ENCODE assay signal across 39 cellular contexts in the genomic region with DNA sequence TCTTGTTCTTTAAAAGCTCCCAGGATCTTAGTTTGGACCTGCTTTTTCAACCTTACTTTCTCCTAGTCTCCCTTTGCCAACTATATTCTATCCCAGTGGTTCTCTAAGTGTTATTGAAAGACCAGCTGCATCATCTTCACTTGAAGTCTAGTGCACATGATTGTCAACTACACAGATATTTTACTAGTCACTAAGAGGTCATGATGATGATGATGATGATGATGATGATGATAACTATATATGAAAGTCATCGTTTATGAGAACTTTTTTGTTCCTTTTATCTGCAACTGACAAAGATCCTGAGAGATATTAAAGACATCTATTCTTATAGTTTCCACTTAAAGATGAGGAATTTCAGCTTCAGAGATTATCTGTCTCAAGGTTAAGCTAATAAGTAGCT.
"Had no signal": no experiment of that assay in that cellular context is flagged by ENCODE, and none has a peak within 500 bp of the region (broad histone marks: within the 10 kb centered on the region; RNA-seq: fewer than 3 reads in every experiment).

No MANE protein-coding gene starts in this region.

- H3K9me3 ChIP-seq: adrenal gland, ascending aorta, body of pancreas, breast epithelium had no signal

- H3K27me3 ChIP-seq: adrenal gland, ascending aorta, body of pancreas, brain microvascular endothelial cell, breast epithelium, cardiac muscle cell had no signal

- H3K36me3 ChIP-seq: adrenal gland, ascending aorta, brain microvascular endothelial cell, breast epithelium, cardiac muscle cell had no signal

- H3K36me3 Mint-ChIP-seq: activated naive CD4-positive, alpha-beta T cell treated with anti-CD3 and anti-CD28 coated beads, Interleukin-2, amount 10 ng/mL, durations not matched to agents 7 days and 5 days; activated naive CD4-positive, alpha-beta T cell treated with anti-CD3 and anti-CD28 coated beads, Interleukin-2, amount 50 U/mL, for 24 hours; activated naive CD4-positive, alpha-beta T cell treated with anti-CD3 and anti-CD28 coated beads, Interleukin-2, amount 50 U/mL, for 72 hours; activated naive CD8-positive, alpha-beta T cell; activated naive CD8-positive, alpha-beta T cell treated with anti-CD3 and anti-CD28 coated beads for 36 hours; activated naive CD8-positive, alpha-beta T cell treated with anti-CD3 and anti-CD28 coated beads, Interleukin-2, amount 10 ng/mL, durations not matched to agents 7 days and 5 days; brain had no signal

- H3K4me1 ChIP-seq: adrenal gland, body of pancreas, breast epithelium had no signal

- H3K27ac Mint-ChIP-seq: activated naive CD4-positive, alpha-beta T cell treated with anti-CD3 and anti-CD28 coated beads for 36 hours; activated naive CD4-positive, alpha-beta T cell treated with anti-CD3 and anti-CD28 coated beads, Interleukin-2, amount 10 ng/mL, durations not matched to agents 7 days and 5 days; activated naive CD4-positive, alpha-beta T cell treated with anti-CD3 and anti-CD28 coated beads, Interleukin-2, amount 50 U/mL, for 24 hours; activated naive CD4-positive, alpha-beta T cell treated with anti-CD3 and anti-CD28 coated beads, Interleukin-2, amount 50 U/mL, for 72 hours; activated naive CD8-positive, alpha-beta T cell; activated naive CD8-positive, alpha-beta T cell treated with anti-CD3 and anti-CD28 coated beads for 36 hours; activated naive CD8-positive, alpha-beta T cell treated with anti-CD3 and anti-CD28 coated beads, Interleukin-2, amount 10 ng/mL, durations not matched to agents 7 days and 5 days; activated naive CD8-positive, alpha-beta T cell treated with anti-CD3 and anti-CD28 coated beads, Interleukin-2, amount 50 U/mL, for 24 hours; activated T-cell treated with anti-CD3 and anti-CD28 coated beads, Interleukin-2, amount 50 U/mL, for 24 hours; activated T-cell treated with anti-CD3 and anti-CD28 coated beads, Interleukin-2, amount 50 U/mL, for 72 hours; activated T-helper 1 cell treated with anti-CD3 and anti-CD28 coated beads, Interleukin-12 subunit alpha, Interleukin-12 subunit beta, Interleukin-2, Interleukin-4 antibody, amounts not matched to agents 30 ng/mL and 10 ng/mL and 1 ng/mL, durations not matched to agents 14 hours and 24 hours and 36 hours; activated T-helper 17 cell treated with anti-CD3 and anti-CD28 coated beads, Interleukin-2, amount 50 U/mL, for 72 hours; activated T-helper 2 cell treated with anti-CD3 and anti-CD28 coated beads, Interferon-gamma antibody, Interleukin-2, Interleukin-4, amounts not matched to agents 10 μg/mL and 5 μg/mL and 100 μg/mL, durations not matched to agents 14 hours and 24 hours and 36 hours; brain had no signal

- FAIRE-seq: bronchial epithelial cell had no signal

- H3K9me3 Mint-ChIP-seq: activated naive CD4-positive, alpha-beta T cell treated with anti-CD3 and anti-CD28 coated beads for 36 hours; activated naive CD4-positive, alpha-beta T cell treated with anti-CD3 and anti-CD28 coated beads, Interleukin-2, amount 10 ng/mL, durations not matched to agents 7 days and 5 days; activated naive CD4-positive, alpha-beta T cell treated with anti-CD3 and anti-CD28 coated beads, Interleukin-2, amount 50 U/mL, for 24 hours; activated naive CD8-positive, alpha-beta T cell treated with anti-CD3 and anti-CD28 coated beads for 36 hours; activated naive CD8-positive, alpha-beta T cell treated with anti-CD3 and anti-CD28 coated beads, Interleukin-2, amount 10 ng/mL, durations not matched to agents 7 days and 5 days; activated T-cell treated with anti-CD3 and anti-CD28 coated beads, Interleukin-2, amount 50 U/mL, for 24 hours; activated T-cell treated with anti-CD3 and anti-CD28 coated beads, Interleukin-2, amount 50 U/mL, for 4 hours; activated T-helper 1 cell treated with anti-CD3 and anti-CD28 coated beads, Interleukin-12 subunit alpha, Interleukin-12 subunit beta, Interleukin-2, Interleukin-4 antibody, amounts not matched to agents 30 ng/mL and 10 ng/mL and 1 ng/mL, durations not matched to agents 14 hours and 24 hours and 36 hours; activated T-helper 17 cell treated with anti-CD3 and anti-CD28 coated beads, Interleukin-2, amount 50 U/mL, for 72 hours; activated T-helper 2 cell treated with anti-CD3 and anti-CD28 coated beads, Interferon-gamma antibody, Interleukin-2, Interleukin-4, amounts not matched to agents 10 μg/mL and 5 μg/mL and 100 μg/mL, durations not matched to agents 14 hours and 24 hours and 36 hours; brain had no signal

- ATAC-seq: activated naive CD4-positive, alpha-beta T cell treated with anti-CD3 and anti-CD28 coated beads, Interleukin-2, amount 50 U/mL, for 72 hours; activated naive CD8-positive, alpha-beta T cell treated with anti-CD3 and anti-CD28 coated beads, Interleukin-2, amount 50 U/mL, for 24 hours; activated T-cell treated with anti-CD3 and anti-CD28 coated beads, Interleukin-2, amount 50 U/mL, for 4 hours; activated T-cell treated with anti-CD3 and anti-CD28 coated beads, Interleukin-2, amount 50 U/mL, for 72 hours; activated T-helper 17 cell treated with anti-CD3 and anti-CD28 coated beads, Interleukin-2, amount 50 U/mL, for 72 hours; body of pancreas had no signal

- H3K4me1 Mint-ChIP-seq: activated naive CD4-positive, alpha-beta T cell treated with anti-CD3 and anti-CD28 coated beads, Interleukin-2, amount 10 ng/mL, durations not matched to agents 7 days and 5 days; activated naive CD4-positive, alpha-beta T cell treated with anti-CD3 and anti-CD28 coated beads, Interleukin-2, amount 50 U/mL, for 24 hours; activated naive CD8-positive, alpha-beta T cell treated with anti-CD3 and anti-CD28 coated beads for 36 hours; activated naive CD8-positive, alpha-beta T cell treated with anti-CD3 and anti-CD28 coated beads, Interleukin-2, amount 10 ng/mL, durations not matched to agents 7 days and 5 days; activated naive CD8-positive, alpha-beta T cell treated with anti-CD3 and anti-CD28 coated beads, Interleukin-2, amount 50 U/mL, for 24 hours; activated T-helper 17 cell treated with anti-CD3 and anti-CD28 coated beads, Interleukin-2, amount 50 U/mL, for 72 hours; brain; central memory CD8-positive, alpha-beta T cell had no signal

- H3K27me3 Mint-ChIP-seq: activated naive CD4-positive, alpha-beta T cell treated with anti-CD3 and anti-CD28 coated beads, Interleukin-2, amount 10 ng/mL, durations not matched to agents 7 days and 5 days; activated naive CD4-positive, alpha-beta T cell treated with anti-CD3 and anti-CD28 coated beads, Interleukin-2, amount 50 U/mL, for 24 hours; activated naive CD8-positive, alpha-beta T cell; activated naive CD8-positive, alpha-beta T cell treated with anti-CD3 and anti-CD28 coated beads for 36 hours; activated naive CD8-positive, alpha-beta T cell treated with anti-CD3 and anti-CD28 coated beads, Interleukin-2, amount 10 ng/mL, durations not matched to agents 7 days and 5 days; activated naive CD8-positive, alpha-beta T cell treated with anti-CD3 and anti-CD28 coated beads, Interleukin-2, amount 50 U/mL, for 24 hours; activated T-cell treated with anti-CD3 and anti-CD28 coated beads, Interleukin-2, amount 50 U/mL, for 24 hours; activated T-helper 17 cell treated with anti-CD3 and anti-CD28 coated beads, Interleukin-2, amount 50 U/mL, for 72 hours; brain; central memory CD8-positive, alpha-beta T cell had no signal

- H3K4me3 ChIP-seq: adrenal gland, ascending aorta, body of pancreas, breast epithelium, cardiac muscle cell had no signal

- H3K4me3 Mint-ChIP-seq: activated naive CD4-positive, alpha-beta T cell treated with anti-CD3 and anti-CD28 coated beads for 36 hours; activated naive CD4-positive, alpha-beta T cell treated with anti-CD3 and anti-CD28 coated beads, Interleukin-2, amount 10 ng/mL, durations not matched to agents 7 days and 5 days; activated naive CD4-positive, alpha-beta T cell treated with anti-CD3 and anti-CD28 coated beads, Interleukin-2, amount 50 U/mL, for 24 hours; activated naive CD8-positive, alpha-beta T cell; activated naive CD8-positive, alpha-beta T cell treated with anti-CD3 and anti-CD28 coated beads for 36 hours; activated naive CD8-positive, alpha-beta T cell treated with anti-CD3 and anti-CD28 coated beads, Interleukin-2, amount 10 ng/mL, durations not matched to agents 7 days and 5 days; activated naive CD8-positive, alpha-beta T cell treated with anti-CD3 and anti-CD28 coated beads, Interleukin-2, amount 50 U/mL, for 24 hours; activated T-cell treated with anti-CD3 and anti-CD28 coated beads, Interleukin-2, amount 50 U/mL, for 24 hours; activated T-cell treated with anti-CD3 and anti-CD28 coated beads, Interleukin-2, amount 50 U/mL, for 4 hours; activated T-cell treated with anti-CD3 and anti-CD28 coated beads, Interleukin-2, amount 50 U/mL, for 72 hours; activated T-helper 1 cell treated with anti-CD3 and anti-CD28 coated beads, Interleukin-12 subunit alpha, Interleukin-12 subunit beta, Interleukin-2, Interleukin-4 antibody, amounts not matched to agents 30 ng/mL and 10 ng/mL and 1 ng/mL, durations not matched to agents 14 hours and 24 hours and 36 hours; activated T-helper 17 cell treated with anti-CD3 and anti-CD28 coated beads, Interleukin-2, amount 50 U/mL, for 72 hours; brain; central memory CD8-positive, alpha-beta T cell had no signal

- DNase-seq: activated effector memory CD4-positive, alpha-beta T cell treated with anti-CD3 and anti-CD28 coated beads, Interleukin-2, amount 50 U/mL, for 16 hours; activated effector memory CD4-positive, alpha-beta T cell treated with Interleukin-2 at 50 U/mL for 16 hours; activated gamma-delta T cell; activated naive CD4-positive, alpha-beta T cell; activated naive CD4-positive, alpha-beta T cell treated with anti-CD3 and anti-CD28 coated beads for 36 hours; activated naive CD4-positive, alpha-beta T cell treated with anti-CD3 and anti-CD28 coated beads, Interleukin-2, amount 10 ng/mL, durations not matched to agents 7 days and 5 days; activated naive CD4-positive, alpha-beta T cell treated with anti-CD3 and anti-CD28 coated beads, Interleukin-2, amount 50 U/mL, for 16 hours; activated naive CD4-positive, alpha-beta T cell treated with Interleukin-2 at 50 U/mL for 16 hours; activated naive CD8-positive, alpha-beta T cell treated with anti-CD3 and anti-CD28 coated beads for 36 hours; activated naive CD8-positive, alpha-beta T cell treated with anti-CD3 and anti-CD28 coated beads, Interleukin-2, amount 10 ng/mL, durations not matched to agents 7 days and 5 days; activated naive CD8-positive, alpha-beta T cell treated with anti-CD3 and anti-CD28 coated beads, Interleukin-2, amount 50 U/mL, for 24 hours; activated T-cell treated with anti-CD3 and anti-CD28 coated beads for 4 hours; activated T-cell treated with anti-CD3 and anti-CD28 coated beads, Interleukin-2, amount 50 U/mL, for 1 hour; activated T-cell treated with anti-CD3 and anti-CD28 coated beads, Interleukin-2, amount 50 U/mL, for 24 hours; activated T-cell treated with anti-CD3 and anti-CD28 coated beads, Interleukin-2, amount 50 U/mL, for 4 hours; activated T-cell treated with anti-CD3 and anti-CD28 coated beads, Interleukin-2, amount 50 U/mL, for 48 hours; activated T-cell treated with anti-CD3 and anti-CD28 coated beads, Interleukin-2, amount 50 U/mL, for 72 hours; adrenal gland; amniotic stem cell; amygdala; anterior cingulate cortex; aorta; body of pancreas; brain microvascular endothelial cell; caudate nucleus; central memory CD4-positive, alpha-beta T cell; cerebellar nuclear complex had no signal

- H3K27ac ChIP-seq: adrenal gland, ascending aorta, body of pancreas, brain microvascular endothelial cell, breast epithelium, cardiac muscle cell had no signal
